ENCODE assay signal across 21 cellular contexts in the genomic region with DNA sequence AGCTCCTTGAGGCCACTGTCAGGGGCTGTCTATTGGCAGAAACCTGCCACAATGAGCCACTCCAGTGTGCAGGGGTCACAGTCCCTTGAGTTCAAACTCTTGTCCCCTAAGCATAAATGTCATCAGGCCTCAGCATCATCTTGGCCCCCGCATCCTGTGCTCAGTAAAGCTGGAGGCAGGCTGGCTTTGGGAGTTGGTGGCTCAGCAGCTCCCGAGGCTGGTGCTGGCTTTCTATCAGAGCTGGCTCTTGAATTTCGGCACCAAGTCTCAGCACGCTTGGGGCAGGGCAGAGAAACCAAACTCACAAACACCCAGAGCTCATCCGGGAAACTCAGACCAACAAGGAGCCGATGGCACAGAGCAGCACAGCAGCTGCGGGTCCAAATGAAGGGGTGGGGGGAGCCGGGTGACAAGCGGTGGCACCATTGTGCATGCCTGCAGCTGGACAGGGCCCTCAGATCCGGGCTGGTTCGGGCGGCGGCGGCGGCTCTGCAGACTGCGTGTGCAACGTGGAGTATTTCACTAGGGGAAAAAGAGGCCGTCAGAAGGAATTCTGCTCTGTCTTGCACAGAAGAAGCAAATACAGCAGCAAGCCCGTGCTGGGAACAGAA.
"Had no signal": no experiment of that assay in that cellular context is flagged by ENCODE, and none has a peak within 500 bp of the region (broad histone marks: within the 10 kb centered on the region; RNA-seq: fewer than 3 reads in every experiment).

No MANE protein-coding gene starts in this region.

- H3K27ac Mint-ChIP-seq: activated naive CD8-positive, alpha-beta T cell; stimulated activated naive B cell treated with anti-CD40 and anti-IgM and Interleukin-4, amounts not matched to agents 10 μg/mL and 1 μg/mL and 100 μg/mL, for 72 hours; T-helper 2 cell treated with Interferon-gamma antibody and Interleukin-4, amounts not matched to agents 5 μg/mL and 100 μg/mL, for 36 hours had no signal

- H3K4me1 Mint-ChIP-seq: neural crest cell had no signal

- H3K36me3 ChIP-seq: colonic mucosa, left ventricle myocardium inferior, ovary, transverse colon, vagina had no signal

- H3K9me3 ChIP-seq: body of pancreas, colonic mucosa, left ventricle myocardium inferior, mucosa of descending colon, ovary, sigmoid colon, spleen, transverse colon, vagina had no signal

- FAIRE-seq: keratinocyte, TTC549 had no signal

- H3K4me3 ChIP-seq: body of pancreas, colonic mucosa, left ventricle myocardium inferior, mucosa of descending colon, ovary, sigmoid colon, spleen, transverse colon, vagina had no signal

- H3K27ac ChIP-seq: body of pancreas, colonic mucosa, left ventricle myocardium inferior, ovary, sigmoid colon, transverse colon, vagina had no signal

- DNase-seq: activated CD4-positive, alpha-beta T cell treated with anti-CD3 and anti-CD28 coated beads, Interleukin-2, amount 50 U/mL, for 4 hours; activated T-cell treated with anti-CD3 and anti-CD28 coated beads for 4 hours; body of pancreas; central memory CD4-positive, alpha-beta T cell; left ventricle myocardium inferior; mammary epithelial cell; naive B cell; ovary; sigmoid colon; spleen; stimulated activated naive B cell treated with anti-CD40 and anti-IgM and Interleukin-4, amounts not matched to agents 10 μg/mL and 1 μg/mL and 100 μg/mL, for 72 hours; SW 1271; transverse colon had no signal

- H3K4me3 Mint-ChIP-seq: activated naive CD8-positive, alpha-beta T cell; neural crest cell; stimulated activated naive B cell treated with anti-CD40 and anti-IgM and Interleukin-4, amounts not matched to agents 10 μg/mL and 1 μg/mL and 100 μg/mL, for 72 hours; T-helper 2 cell treated with Interferon-gamma antibody and Interleukin-4, amounts not matched to agents 5 μg/mL and 100 μg/mL, for 36 hours had no signal

- H3K4me1 ChIP-seq: body of pancreas, colonic mucosa, sigmoid colon, transverse colon had no signal

- H3K36me3 Mint-ChIP-seq: activated naive CD8-positive, alpha-beta T cell; naive B cell; stimulated activated naive B cell treated with anti-CD40 and anti-IgM and Interleukin-4, amounts not matched to agents 10 μg/mL and 1 μg/mL and 100 μg/mL, for 72 hours had no signal

- H3K27me3 Mint-ChIP-seq: activated naive CD8-positive, alpha-beta T cell; naive B cell; stimulated activated naive B cell treated with anti-CD40 and anti-IgM and Interleukin-4, amounts not matched to agents 10 μg/mL and 1 μg/mL and 100 μg/mL, for 72 hours had no signal

- H3K9me3 Mint-ChIP-seq: naive B cell; neural crest cell; stimulated activated naive B cell treated with anti-CD40 and anti-IgM and Interleukin-4, amounts not matched to agents 10 μg/mL and 1 μg/mL and 100 μg/mL, for 72 hours; T-helper 2 cell treated with Interferon-gamma antibody and Interleukin-4, amounts not matched to agents 5 μg/mL and 100 μg/mL, for 36 hours had no signal
